Comparison of ENCODE assay signal across 2 cellular contexts in the genomic region with DNA sequence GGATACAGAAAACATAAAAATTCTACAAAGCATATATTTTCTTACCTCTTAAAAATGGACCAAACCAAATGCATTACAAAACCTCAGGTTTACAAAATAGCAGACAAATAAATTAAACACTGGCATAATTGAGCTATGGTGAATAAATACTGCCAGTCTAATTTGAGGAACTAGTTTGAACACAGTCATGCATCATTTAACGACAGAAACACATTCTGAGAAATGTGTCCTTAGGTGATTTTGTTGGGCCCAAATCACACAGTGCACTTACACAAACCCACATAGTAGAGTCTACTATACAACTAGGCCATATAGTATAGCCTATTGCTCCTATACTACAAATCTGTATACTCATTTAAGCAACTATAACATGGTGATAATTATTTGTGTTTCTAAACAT.
TF ChIP-seq lines count a peak whose summit lies in the region.

No MANE protein-coding gene starts in this region.

TF ChIP-seq in IMR-90, 13 proteins besides CTCF, POLR2A, EP300 and RAD21:
- no peak for TF ChIP-seq BHLHE40 (IDR thresholded peaks at IDR 0.05; ENCODE audit: low read depth, low read length)
- TF ChIP-seq MXI1 (IDR thresholded peaks at IDR 0.05; ENCODE audit: borderline replicate concordance, low read depth, low read length): no peak
- no peak for TF ChIP-seq MAFK (IDR thresholded peaks at IDR 0.05; ENCODE audit: low read depth, low read length)
- no peak for TF ChIP-seq MAZ (IDR thresholded peaks at IDR 0.05; ENCODE audit: borderline replicate concordance, low read depth, low read length)
- TF ChIP-seq RCOR1 (IDR thresholded peaks at IDR 0.05; ENCODE audit: insufficient replicate concordance, low read length): no peak
- TF ChIP-seq CHD1 (IDR thresholded peaks at IDR 0.05; ENCODE audit: low read depth, low read length): no peak
- TF ChIP-seq, protein P1, sequence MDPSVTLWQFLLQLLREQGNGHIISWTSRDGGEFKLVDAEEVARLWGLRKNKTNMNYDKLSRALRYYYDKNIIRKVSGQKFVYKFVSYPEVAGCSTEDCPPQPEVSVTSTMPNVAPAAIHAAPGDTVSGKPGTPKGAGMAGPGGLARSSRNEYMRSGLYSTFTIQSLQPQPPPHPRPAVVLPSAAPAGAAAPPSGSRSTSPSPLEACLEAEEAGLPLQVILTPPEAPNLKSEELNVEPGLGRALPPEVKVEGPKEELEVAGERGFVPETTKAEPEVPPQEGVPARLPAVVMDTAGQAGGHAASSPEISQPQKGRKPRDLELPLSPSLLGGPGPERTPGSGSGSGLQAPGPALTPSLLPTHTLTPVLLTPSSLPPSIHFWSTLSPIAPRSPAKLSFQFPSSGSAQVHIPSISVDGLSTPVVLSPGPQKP (IDR thresholded peaks at IDR 0.05; ENCODE audit: borderline replicate concordance, low read depth, low read length): no peak
- TF ChIP-seq SMC3 (IDR thresholded peaks at IDR 0.05; ENCODE audit: low read depth, low read length): no peak
- TF ChIP-seq CEBPB (IDR thresholded peaks at IDR 0.05; ENCODE audit: low read depth, low read length): no peak
- no peak for TF ChIP-seq FOS (IDR thresholded peaks at IDR 0.05; ENCODE audit: low read depth, low read length)
- TF ChIP-seq RFX5 (IDR thresholded peaks at IDR 0.05; ENCODE audit: low read depth, low read length): no peak
- TF ChIP-seq, protein P2, sequence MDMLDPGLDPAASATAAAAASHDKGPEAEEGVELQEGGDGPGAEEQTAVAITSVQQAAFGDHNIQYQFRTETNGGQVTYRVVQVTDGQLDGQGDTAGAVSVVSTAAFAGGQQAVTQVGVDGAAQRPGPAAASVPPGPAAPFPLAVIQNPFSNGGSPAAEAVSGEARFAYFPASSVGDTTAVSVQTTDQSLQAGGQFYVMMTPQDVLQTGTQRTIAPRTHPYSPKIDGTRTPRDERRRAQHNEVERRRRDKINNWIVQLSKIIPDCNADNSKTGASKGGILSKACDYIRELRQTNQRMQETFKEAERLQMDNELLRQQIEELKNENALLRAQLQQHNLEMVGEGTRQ (IDR thresholded peaks at IDR 0.05; ENCODE audit: low read depth, low read length): no peak
- TF ChIP-seq NFE2L2 (IDR thresholded peaks at IDR 0.05; ENCODE audit: low read depth, low read length): no peak

TF ChIP-seq in GM12878, 131 proteins besides CTCF, POLR2A, EP300 and RAD21:
- TF ChIP-seq MTA2 (IDR thresholded peaks at IDR 0.05; ENCODE audit: low read depth) (no peak), YBX1 (IDR thresholded peaks at IDR 0.05) (no peak), NFIC (IDR thresholded peaks at IDR 0.05; ENCODE audit: low read depth, low read length) (no peak), SRF (IDR thresholded peaks at IDR 0.05; ENCODE audit: low read depth in 2 of 2, low read length in 2 of 2) (no peak), RCOR1 (conservative IDR thresholded peaks at IDR 0.05; ENCODE audit: low read depth, low read length) (no peak), ASH2L (IDR thresholded peaks at IDR 0.05; ENCODE audit: borderline replicate concordance, low read depth) (no peak), GABPA (IDR thresholded peaks at IDR 0.05; ENCODE audit: low read depth) (no peak), MYC (IDR thresholded peaks at IDR 0.05; ENCODE audit: insufficient read depth, insufficient read length, insufficient replicate concordance, low read length, severe bottlenecking) (no peak), LARP7 (IDR thresholded peaks at IDR 0.05) (no peak), POLR2AphosphoS5 (IDR thresholded peaks at IDR 0.05; ENCODE audit: low read length) (no peak)
- TF ChIP-seq, protein P3, sequence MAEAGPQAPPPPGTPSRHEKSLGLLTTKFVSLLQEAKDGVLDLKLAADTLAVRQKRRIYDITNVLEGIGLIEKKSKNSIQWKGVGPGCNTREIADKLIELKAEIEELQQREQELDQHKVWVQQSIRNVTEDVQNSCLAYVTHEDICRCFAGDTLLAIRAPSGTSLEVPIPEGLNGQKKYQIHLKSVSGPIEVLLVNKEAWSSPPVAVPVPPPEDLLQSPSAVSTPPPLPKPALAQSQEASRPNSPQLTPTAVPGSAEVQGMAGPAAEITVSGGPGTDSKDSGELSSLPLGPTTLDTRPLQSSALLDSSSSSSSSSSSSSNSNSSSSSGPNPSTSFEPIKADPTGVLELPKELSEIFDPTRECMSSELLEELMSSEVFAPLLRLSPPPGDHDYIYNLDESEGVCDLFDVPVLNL (IDR thresholded peaks at IDR 0.05; ENCODE audit: low read depth, low read length): no peak
